ENCODE assay signal across 8 cellular contexts in the genomic region with DNA sequence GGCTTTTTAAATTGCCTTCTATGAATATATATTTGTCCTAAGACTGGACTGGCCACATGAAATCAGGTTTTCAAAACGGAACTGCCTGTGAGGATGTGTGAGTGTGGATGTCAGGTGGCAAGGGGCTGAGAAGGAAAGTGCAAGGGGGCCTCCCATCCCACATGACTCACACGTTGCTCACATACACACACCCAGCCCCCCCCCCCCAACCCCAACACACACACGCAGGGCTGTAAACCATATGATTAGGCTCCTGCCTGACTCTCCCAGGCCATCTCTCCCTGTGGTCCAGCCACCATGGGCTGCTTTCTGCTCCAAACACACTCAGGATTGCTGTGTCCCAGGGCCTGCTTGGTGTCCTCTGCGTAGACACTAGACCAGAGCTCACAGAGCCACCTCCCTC. TPM values are rescaled to one million over a fixed set of nuclear protein-coding genes. Genes with fewer than 3 reads are reported as not detected.
DNase-seq lines count a peak whose midpoint lies in the region; ATAC-seq lines count a peak whose summit lies in the region.

No MANE protein-coding gene starts in this region.

- peak overlapping the region; percentile 64 for H3K4me3 Mint-ChIP-seq in T-helper 2 cell treated with Interferon-gamma antibody and Interleukin-4, amounts not matched to agents 5 μg/mL and 100 μg/mL, for 36 hours

- H3K9ac ChIP-seq in skeletal muscle tissue (ENCODE audit: low read depth in 1 of 3, low read length in 3 of 3) = peak overlapping the region in 1 of 3 donors; percentile 43

- peak overlapping the region; percentile 70 for H3K27ac Mint-ChIP-seq in T-helper 2 cell treated with Interferon-gamma antibody and Interleukin-4, amounts not matched to agents 5 μg/mL and 100 μg/mL, for 36 hours

- ATAC-seq in HG03103 (IDR thresholded peaks at IDR 0.05; ENCODE audit: low read depth, unreplicated experiment) = peak; percentile 35
- ATAC-seq in esophagus mucosa = peak; percentile 46

- peak overlapping the region in 1 of 3 donors; percentile 41 for H3K4me3 ChIP-seq in skeletal muscle tissue (ENCODE audit: low read length in 3 of 3)

- no peaks in the 10 kb centered on the region for H3K36me3 ChIP-seq in skeletal muscle tissue (ENCODE audit: control insufficient read depth in 3 of 3, insufficient read depth in 3 of 3, low read length in 3 of 3)

- no peaks in the 10 kb centered on the region for H3K9me3 Mint-ChIP-seq in T-helper 2 cell treated with Interferon-gamma antibody and Interleukin-4, amounts not matched to agents 5 μg/mL and 100 μg/mL, for 36 hours

- no peaks in the 10 kb centered on the region for H3K36me3 Mint-ChIP-seq in T-helper 2 cell treated with Interferon-gamma antibody and Interleukin-4, amounts not matched to agents 5 μg/mL and 100 μg/mL, for 36 hours (ENCODE audit: low read depth)

- no peaks in the 10 kb centered on the region for H3K27me3 Mint-ChIP-seq in T-helper 2 cell treated with Interferon-gamma antibody and Interleukin-4, amounts not matched to agents 5 μg/mL and 100 μg/mL, for 36 hours (ENCODE audit: low read depth)

- no peaks in the 10 kb centered on the region for H3K27me3 ChIP-seq in skeletal muscle tissue (ENCODE audit: control insufficient read depth in 3 of 3, insufficient read depth in 3 of 3, low read length in 3 of 3)

- peaks cover 12% of the 10 kb centered on the region for H3K4me1 Mint-ChIP-seq in T-helper 2 cell treated with Interferon-gamma antibody and Interleukin-4, amounts not matched to agents 5 μg/mL and 100 μg/mL, for 36 hours (ENCODE audit: low read depth)

- in situ Hi-C loops in Caki2 (cut with HindIII; ENCODE audit: low pct_unique_long_range_greater_than_20kb, low sequenced_read_pairs) = no loop called here

- peaks cover 15 to 19% (median 16%) of the 10 kb centered on the region in 3 donors for H3K4me1 ChIP-seq in skeletal muscle tissue (ENCODE audit: control insufficient read depth in 3 of 3, insufficient read depth in 3 of 3, low read length in 3 of 3)

- DNase-seq in Caki2 (ENCODE audit: low read depth) (peak; percentile 67), globus pallidus (ENCODE audit: low spot score) (no peak), GM19238 (ENCODE audit: insufficient read length, low spot score) (no peak), putamen (ENCODE audit: low spot score) (no peak)
- DNase-seq in T-helper 2 cell treated with Interferon-gamma antibody and Interleukin-4, amounts not matched to agents 5 μg/mL and 100 μg/mL, for 36 hours (ENCODE audit: low spot score) = peak; percentile 44

- no peaks in the 10 kb centered on the region for H3K9me3 ChIP-seq in skeletal muscle tissue (ENCODE audit: control insufficient read depth in 3 of 3, low read length in 3 of 3)

- peak overlapping the region; percentile 40 for H3K27ac ChIP-seq in skeletal muscle tissue (ENCODE audit: low read depth, low read length)

RNA-seq across cellular contexts. Expression of a gene that starts 22.4 kb away (rescaled TPM):
- 107 and 120 TPM in 2 replicates for total RNA-seq in Caki2 (2014; rRNA removed; shearing (Covaris generic); ENCODE audit: low replicate concordance)
- total RNA-seq in esophagus mucosa (31.3 TPM), skeletal muscle tissue (43.3 TPM)

Comparison
In these comparisons a context has a peak if more than half of its experiments do, and no peak if none do; other contexts are left out.
1. DNase-seq: peak in Caki2 (single experiment) and T-helper 2 cell treated with Interferon-gamma antibody and Interleukin-4, amounts not matched to agents 5 μg/mL and 100 μg/mL, for 36 hours (single experiment); none in globus pallidus (single experiment), GM19238 (single experiment) and putamen (single experiment).